29 cellular contexts compared by ENCODE assay signal in the genomic region with DNA sequence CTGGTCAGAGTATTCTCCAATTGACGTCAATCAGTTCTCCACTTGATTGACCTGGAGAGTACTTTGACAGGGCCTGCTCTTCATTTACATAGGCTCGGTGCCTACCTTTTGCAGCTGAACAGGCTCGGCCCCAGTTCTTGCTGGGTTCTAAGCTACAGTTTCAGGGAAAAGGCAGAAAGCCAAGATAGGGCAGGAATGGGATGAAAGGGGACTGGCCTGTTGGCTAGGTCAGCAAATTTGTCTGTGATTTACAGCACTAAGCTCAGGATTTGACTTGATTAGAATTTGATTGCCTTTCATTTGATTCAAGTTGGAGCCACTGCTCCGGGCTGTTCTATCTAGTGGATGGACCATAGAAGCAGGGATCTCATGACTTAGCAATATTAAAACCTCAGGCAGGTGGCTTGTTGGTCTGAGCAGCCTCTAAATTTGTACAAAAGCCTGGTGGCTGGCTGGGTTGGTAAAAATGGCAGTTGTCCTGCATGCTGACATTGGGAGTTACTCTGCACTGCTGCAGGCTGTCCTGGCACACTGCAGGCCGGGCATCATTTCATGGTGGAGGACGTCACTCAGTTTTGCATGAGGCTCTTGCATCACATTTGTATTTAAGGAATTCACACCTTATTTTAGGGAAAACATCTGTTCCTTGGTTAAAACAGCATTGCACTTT.
DNase-seq lines count a peak whose midpoint lies in the region; ATAC-seq, FAIRE-seq and TF ChIP-seq lines count a peak whose summit lies in the region.
"Had no signal": no experiment of that assay in that cellular context is flagged by ENCODE, and none has a peak within 500 bp of the region (broad histone marks: within the 10 kb centered on the region; RNA-seq: fewer than 3 reads in every experiment).

No MANE protein-coding gene starts in this region.

- no peak overlapping the region for H2BK120ac ChIP-seq in mesenchymal stem cell (ENCODE audit: low read depth, low read length)

- intact Hi-C loops in esophagus squamous epithelium (cut with DNase I) = no loop called here

- no peak overlapping the region for H3K4ac ChIP-seq in mesenchymal stem cell (ENCODE audit: low read depth in 1 of 2, low read length in 2 of 2)

- H3K4me2 ChIP-seq in GM23338 (no peak overlapping the region), keratinocyte (ENCODE audit: control insufficient read depth, extremely low read depth, insufficient read depth, low read depth, low read length) (no peak overlapping the region), parathyroid adenoma (ENCODE audit: low read length) (no peak overlapping the region), mesenchymal stem cell (ENCODE audit: low read length, poor library complexity, severe bottlenecking) (no peak overlapping the region)

- peaks cover 10% of the 10 kb centered on the region; the same call in 1 of the 2 replicates for H4K20me1 ChIP-seq in GM23338 (replicated peaks; ENCODE audit: insufficient read depth)
- H4K20me1 ChIP-seq in keratinocyte (ENCODE audit: control insufficient read depth, extremely low read depth, insufficient read depth, low read length) = no peaks in the 10 kb centered on the region

- H3K27ac ChIP-seq in GM23338 (ENCODE audit: low read depth) (0 out of 2 replicates have a peak overlapping the region, but pooled peaks have one; percentile 45), keratinocyte (ENCODE audit: control insufficient read depth, insufficient read depth, low read length) (no peak overlapping the region), parathyroid adenoma (no peak overlapping the region), mesenchymal stem cell (ENCODE audit: low read length, poor library complexity, severe bottlenecking) (no peak overlapping the region), esophagus squamous epithelium (no peak overlapping the region)
- H3K27ac ChIP-seq: ascending aorta, left ventricle myocardium inferior, neutrophil, thoracic aorta had no signal

- H3K9ac ChIP-seq in keratinocyte (ENCODE audit: control insufficient read depth, extremely low read depth, insufficient read depth, low read length) (no peak overlapping the region), parathyroid adenoma (no peak overlapping the region), mesenchymal stem cell (ENCODE audit: low read length) (no peak overlapping the region)

- no peak overlapping the region for H4K91ac ChIP-seq in mesenchymal stem cell (ENCODE audit: low read length)

- no peak overlapping the region for H3K18ac ChIP-seq in mesenchymal stem cell (ENCODE audit: low read depth in 1 of 2, low read length in 2 of 2)

- H3K4me3 ChIP-seq in GM23338 (no peak overlapping the region), keratinocyte (ENCODE audit: control insufficient read depth in 2 of 3, extremely low read depth in 1 of 3, insufficient read depth in 2 of 3, low read depth in 1 of 3, low read length in 3 of 3) (no peak overlapping the region), parathyroid adenoma (ENCODE audit: low read depth, low read length) (no peak overlapping the region), mesenchymal stem cell (ENCODE audit: insufficient read depth in 1 of 2, low read depth in 1 of 2, low read length in 2 of 2) (no peak overlapping the region), esophagus squamous epithelium (no peak overlapping the region)
- H3K4me3 ChIP-seq: ascending aorta, left ventricle myocardium inferior, MG63, mucosa of descending colon, thoracic aorta had no signal

- no peaks in the 10 kb centered on the region for H3K27me3 ChIP-seq in GM23338 (ENCODE audit: insufficient read depth)
- H3K27me3 ChIP-seq in keratinocyte (ENCODE audit: control insufficient read depth, extremely low read depth, insufficient read depth, low read length) = no peaks in the 10 kb centered on the region
- no peaks in the 10 kb centered on the region for H3K27me3 ChIP-seq in parathyroid adenoma (ENCODE audit: control insufficient read depth, insufficient read depth, low read length)
- H3K27me3 ChIP-seq in mesenchymal stem cell (ENCODE audit: control insufficient read depth in 1 of 2, insufficient read depth in 1 of 2, low read length in 2 of 2) = no peaks in the 10 kb centered on the region
- H3K27me3 ChIP-seq in esophagus squamous epithelium = no peaks in the 10 kb centered on the region
- H3K27me3 ChIP-seq: ascending aorta, MG63, neutrophil had no signal

- H2AFZ ChIP-seq in GM23338 (no peak overlapping the region), keratinocyte (ENCODE audit: control insufficient read depth, low read length) (no peak overlapping the region), parathyroid adenoma (peak overlapping the region; percentile 43), mesenchymal stem cell (ENCODE audit: low read depth, low read length) (no peak overlapping the region)

- no peak overlapping the region for H2BK15ac ChIP-seq in mesenchymal stem cell (ENCODE audit: low read depth, poor library complexity, severe bottlenecking)

- peaks cover 17% of the 10 kb centered on the region for H3K4me1 Mint-ChIP-seq in GM23338
- H3K4me1 Mint-ChIP-seq: activated CD8-positive, alpha-beta memory T cell treated with anti-CD3 and anti-CD28 coated beads, Interleukin-2, amount 10 ng/mL, durations not matched to agents 7 days and 5 days; central memory CD8-positive, alpha-beta T cell had no signal

- H3K36me3 ChIP-seq in GM23338 (ENCODE audit: insufficient read depth) = no peaks in the 10 kb centered on the region
- H3K36me3 ChIP-seq in keratinocyte (ENCODE audit: control insufficient read depth in 2 of 2, extremely low read depth in 1 of 2, insufficient read depth in 2 of 2, low read length in 2 of 2) = no peaks in the 10 kb centered on the region
- no peaks in the 10 kb centered on the region for H3K36me3 ChIP-seq in parathyroid adenoma (ENCODE audit: control insufficient read depth, insufficient read depth, low read length)
- H3K36me3 ChIP-seq in mesenchymal stem cell (ENCODE audit: control insufficient read depth in 1 of 2, insufficient read depth in 2 of 2, low read depth in 1 of 2, low read length in 2 of 2) = no peaks in the 10 kb centered on the region
- H3K36me3 ChIP-seq in esophagus squamous epithelium = no peaks in the 10 kb centered on the region
- H3K36me3 ChIP-seq: ascending aorta, left ventricle myocardium inferior, neutrophil, thoracic aorta had no signal

- H3K9me1 ChIP-seq in keratinocyte (ENCODE audit: control insufficient read depth, extremely low read depth, insufficient read depth, low read length) = no peaks in the 10 kb centered on the region

- H3K4me1 ChIP-seq in GM23338 (ENCODE audit: insufficient read depth) = peaks cover 13% of the 10 kb centered on the region; the same call in 1 of the 2 replicates
- no peaks in the 10 kb centered on the region for H3K4me1 ChIP-seq in keratinocyte (ENCODE audit: control insufficient read depth, extremely low read depth, insufficient read depth, low read length)
- H3K4me1 ChIP-seq in parathyroid adenoma = peaks cover 6% of the 10 kb centered on the region
- peaks cover 2% of the 10 kb centered on the region for H3K4me1 ChIP-seq in mesenchymal stem cell (ENCODE audit: control insufficient read depth, insufficient read depth, low read depth, low read length)
- peaks cover 0 to 8% (median 0%) of the 10 kb centered on the region in 3 donors for H3K4me1 ChIP-seq in esophagus squamous epithelium
- H3K4me1 ChIP-seq: ascending aorta, left ventricle myocardium inferior had no signal

- H3K4me3 Mint-ChIP-seq in GM23338 = no peak overlapping the region
- H3K4me3 Mint-ChIP-seq: activated CD8-positive, alpha-beta memory T cell treated with anti-CD3 and anti-CD28 coated beads, Interleukin-2, amount 10 ng/mL, durations not matched to agents 7 days and 5 days; CD8-positive, alpha-beta T cell; central memory CD8-positive, alpha-beta T cell had no signal

- peaks cover 6% of the 10 kb centered on the region; the same call in 1 of the 2 replicates for H3F3A ChIP-seq in GM23338 (replicated peaks; ENCODE audit: low read depth)

- H2BK12ac ChIP-seq in mesenchymal stem cell (ENCODE audit: low read length in 2 of 2) = no peak overlapping the region

- H3K27ac Mint-ChIP-seq in GM23338 = 0 out of 2 replicates have a peak overlapping the region, but pooled peaks have one; percentile 15
- H3K27ac Mint-ChIP-seq: activated CD8-positive, alpha-beta memory T cell treated with anti-CD3 and anti-CD28 coated beads, Interleukin-2, amount 10 ng/mL, durations not matched to agents 7 days and 5 days; activated naive CD4-positive, alpha-beta T cell treated with anti-CD3 and anti-CD28 coated beads, Interleukin-2, amount 50 U/mL, for 72 hours; CD8-positive, alpha-beta T cell had no signal

- H3K79me2 ChIP-seq in GM23338 (replicated peaks; ENCODE audit: insufficient read depth) (peaks cover 65% of the 10 kb centered on the region), keratinocyte (ENCODE audit: control insufficient read depth, insufficient read depth, low read length) (no peaks in the 10 kb centered on the region), parathyroid adenoma (peaks cover 8% of the 10 kb centered on the region)

- H2BK5ac ChIP-seq in mesenchymal stem cell (ENCODE audit: low read depth, low read length, poor library complexity, severe bottlenecking) = no peak overlapping the region

- DNase-seq in GM23338 (ENCODE audit: low spot score) (no peak), NCI-H82 (lab: John Stamatoyannopoulos, UW) (peak; percentile 62), keratinocyte (ENCODE audit: low read depth, low spot score) (no peak), mesenchymal stem cell (no peak), DMS79 treated with DMSO at 0.1 percent for 48 hours (lab: John Stamatoyannopoulos, UW) (no peak), esophagus squamous epithelium (lab: John Stamatoyannopoulos, UW) (no peak)
- DNase-seq: activated CD4-positive, alpha-beta T cell treated with anti-CD3 and anti-CD28 coated beads for 48 hours; activated CD8-positive, alpha-beta memory T cell treated with anti-CD3 and anti-CD28 coated beads, Interleukin-2, amount 10 ng/mL, durations not matched to agents 7 days and 5 days; CD8-positive, alpha-beta T cell; DMS79; IMR-90; left ventricle myocardium inferior; MG63; mucosa of descending colon; NCI-H1417; NCI-H2171; NCI-H748 treated with DMSO at 0.1 percent for 48 hours; PC-3; Right ventricle myocardium superior; stimulated activated CD4-positive, alpha-beta T cell treated with anti-CD3 and anti-CD28 coated beads, Interleukin-2, amount 100 ng/mL, for 48 hours; stimulated activated naive CD4-positive, alpha-beta T cell; T-helper 1 cell had no signal

- H3K9me3 ChIP-seq in keratinocyte (ENCODE audit: control insufficient read depth, low read depth, low read length) = no peaks in the 10 kb centered on the region
- no peaks in the 10 kb centered on the region for H3K9me3 ChIP-seq in parathyroid adenoma (ENCODE audit: control insufficient read depth, low read length)
- H3K9me3 ChIP-seq in mesenchymal stem cell (ENCODE audit: control insufficient read depth, low read length) = no peaks in the 10 kb centered on the region
- no peaks in the 10 kb centered on the region for H3K9me3 ChIP-seq in esophagus squamous epithelium
- H3K9me3 ChIP-seq: ascending aorta, left ventricle myocardium inferior, MG63, mucosa of descending colon, neutrophil, thoracic aorta had no signal

- H3K14ac ChIP-seq in mesenchymal stem cell (ENCODE audit: low read length in 2 of 2) = no peak overlapping the region

- FAIRE-seq in keratinocyte (lab: Jason Lieb, UNC) = peak; percentile 53
- FAIRE-seq: endothelial cell of umbilical vein had no signal

- H4K8ac ChIP-seq in mesenchymal stem cell (ENCODE audit: low read length) = no peak overlapping the region

- H3K9me3 Mint-ChIP-seq in GM23338 = no peaks in the 10 kb centered on the region
- H3K9me3 Mint-ChIP-seq: activated naive CD4-positive, alpha-beta T cell treated with anti-CD3 and anti-CD28 coated beads, Interleukin-2, amount 50 U/mL, for 72 hours; CD8-positive, alpha-beta T cell; central memory CD8-positive, alpha-beta T cell had no signal

- no peak for TF ChIP-seq CTCF in GM23338 (conservative IDR thresholded peaks at IDR 0.05; ENCODE audit: low read depth in 2 of 2)
- no peak for TF ChIP-seq CTCF in keratinocyte (optimal IDR thresholded peaks at IDR 0.05 in 1 of 3, IDR thresholded peaks at IDR 0.05 in 1 of 3, conservative IDR thresholded peaks at IDR 0.05 in 1 of 3; ENCODE audit: extremely low read depth in 1 of 3, insufficient read depth in 2 of 3, low read length in 3 of 3)
- TF ChIP-seq CTCF in parathyroid adenoma (IDR thresholded peaks at IDR 0.05) = no peak
- TF ChIP-seq CTCF in esophagus squamous epithelium (IDR thresholded peaks at IDR 0.05) = no peak

- WGBS in mesenchymal stem cell = 95% methylated on average over 6 of the region's 6 CpGs
- 62 to 81% methylated on average over 6 of the region's 6 CpGs for WGBS in esophagus squamous epithelium, 2 donors

- peaks cover 4% of the 10 kb centered on the region for H3K27me3 Mint-ChIP-seq in GM23338 (ENCODE audit: insufficient read depth, low read depth, poor library complexity)
- H3K27me3 Mint-ChIP-seq: activated CD8-positive, alpha-beta memory T cell treated with anti-CD3 and anti-CD28 coated beads, Interleukin-2, amount 10 ng/mL, durations not matched to agents 7 days and 5 days; central memory CD8-positive, alpha-beta T cell had no signal

- dilution Hi-C loops in keratinocyte (cut with MboI; ENCODE audit: extremely low pct_ligation_motif_present, low sequenced_read_pairs) = no loop called here

- peaks cover 10% of the 10 kb centered on the region; the same call in 2 of the 3 replicates for H3K36me3 Mint-ChIP-seq in GM23338 (ENCODE audit: low read depth)
- H3K36me3 Mint-ChIP-seq: CD8-positive, alpha-beta T cell had no signal

- peaks cover 23% of the 10 kb centered on the region for H3K79me1 ChIP-seq in mesenchymal stem cell (replicated peaks; ENCODE audit: low read length, poor library complexity, severe bottlenecking)

- H2AK5ac ChIP-seq in mesenchymal stem cell (ENCODE audit: low read length, severe bottlenecking) = no peak overlapping the region

- H3K23ac ChIP-seq in mesenchymal stem cell (ENCODE audit: low read length in 2 of 2) = no peak overlapping the region

- TF ChIP-seq POLR2A in esophagus squamous epithelium (IDR thresholded peaks at IDR 0.05) = no peak

- peak; percentile 52; the same call in 2 of the 3 replicates for ATAC-seq in GM23338
- ATAC-seq: activated CD8-positive, alpha-beta memory T cell treated with anti-CD3 and anti-CD28 coated beads, Interleukin-2, amount 10 ng/mL, durations not matched to agents 7 days and 5 days; activated naive CD4-positive, alpha-beta T cell treated with anti-CD3 and anti-CD28 coated beads, Interleukin-2, amount 50 U/mL, for 72 hours; CD8-positive, alpha-beta T cell; mucosa of descending colon; PC-3 had no signal

- H3K9me2 ChIP-seq in GM23338 (ENCODE audit: insufficient read depth) = no peaks in the 10 kb centered on the region
